ENCODE assay signal across 21 cellular contexts in the genomic region with DNA sequence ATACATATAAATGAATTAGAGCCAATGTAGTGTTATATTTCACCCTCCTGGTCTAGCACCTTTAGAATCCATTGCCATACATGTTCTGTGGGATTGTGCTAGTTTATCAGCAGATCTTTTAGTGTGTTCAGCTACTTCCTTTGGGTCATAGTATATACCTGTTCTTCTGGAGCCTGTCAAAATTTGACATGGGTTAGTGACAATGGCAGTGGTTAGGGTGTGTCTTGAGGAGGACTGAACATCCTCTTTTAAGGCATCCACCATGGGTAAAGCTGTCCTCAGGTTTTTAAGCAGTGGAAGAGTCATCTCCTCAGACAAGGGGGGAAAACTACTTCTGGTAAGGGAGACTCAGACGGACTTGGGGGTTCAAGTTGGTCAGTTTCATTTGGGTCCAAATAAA.
"Had no signal": no experiment of that assay in that cellular context is flagged by ENCODE, and none has a peak within 500 bp of the region (broad histone marks: within the 10 kb centered on the region; RNA-seq: fewer than 3 reads in every experiment).

No MANE protein-coding gene starts in this region.

- DNase-seq: activated CD4-positive, alpha-beta T cell treated with anti-CD3 and anti-CD28 coated beads for 1 hour; amygdala; body of pancreas; central memory CD4-positive, alpha-beta T cell; esophagus squamous epithelium; left lung; mammary epithelial cell; naive thymus-derived CD8-positive, alpha-beta T cell; posterior cingulate gyrus; stimulated activated CD4-positive, alpha-beta T cell treated with anti-CD3 and anti-CD28 coated beads, Interleukin-15, amount 100 ng/mL, for 24 hours; stimulated activated CD4-positive, alpha-beta T cell treated with anti-CD3 and anti-CD28 coated beads, Interleukin-4, amount 100 ng/mL, for 4 hours; stimulated activated CD8-positive, alpha-beta memory T cell treated with anti-CD3 and anti-CD28 coated beads, Interleukin-4, amount 100 ng/mL, for 48 hours; stimulated activated naive CD8-positive, alpha-beta T cell treated with anti-CD3 and anti-CD28 coated beads, Interleukin-15, Interleukin-2, amounts not matched to agents 100 U/mL and 50 U/mL, for 24 hours; SW 1271; testis; upper lobe of left lung had no signal

- H2AFZ ChIP-seq: hepatocyte had no signal

- H3K27me3 Mint-ChIP-seq: activated naive CD4-positive, alpha-beta T cell treated with anti-CD3 and anti-CD28 coated beads, Interleukin-2, amount 50 U/mL, for 24 hours; naive thymus-derived CD8-positive, alpha-beta T cell had no signal

- H3K27ac Mint-ChIP-seq: activated naive CD4-positive, alpha-beta T cell treated with anti-CD3 and anti-CD28 coated beads, Interleukin-2, amount 50 U/mL, for 24 hours; T-helper 2 cell treated with Interferon-gamma antibody and Interleukin-4, amounts not matched to agents 5 μg/mL and 100 μg/mL, for 36 hours had no signal

- ATAC-seq: body of pancreas; left lung; stimulated activated naive CD8-positive, alpha-beta T cell treated with anti-CD3 and anti-CD28 coated beads, Interleukin-15, Interleukin-2, amounts not matched to agents 100 U/mL and 50 U/mL, for 24 hours had no signal

- H3K27ac ChIP-seq: body of pancreas, coronary artery, esophagus squamous epithelium, hepatocyte, right atrium auricular region, testis had no signal

- H3K9me3 ChIP-seq: body of pancreas, esophagus squamous epithelium, left lung, right atrium auricular region, testis, upper lobe of left lung had no signal

- H3K4me1 ChIP-seq: right atrium auricular region, testis had no signal

- H3K27me3 ChIP-seq: body of pancreas, esophagus squamous epithelium, hepatocyte, left lung, right atrium auricular region, testis, upper lobe of left lung had no signal

- H3K9me3 Mint-ChIP-seq: activated naive CD4-positive, alpha-beta T cell treated with anti-CD3 and anti-CD28 coated beads, Interleukin-2, amount 50 U/mL, for 24 hours; naive thymus-derived CD8-positive, alpha-beta T cell; T-helper 2 cell treated with Interferon-gamma antibody and Interleukin-4, amounts not matched to agents 5 μg/mL and 100 μg/mL, for 36 hours had no signal

- H3K4me3 Mint-ChIP-seq: activated naive CD4-positive, alpha-beta T cell treated with anti-CD3 and anti-CD28 coated beads, Interleukin-2, amount 50 U/mL, for 24 hours; T-helper 2 cell treated with Interferon-gamma antibody and Interleukin-4, amounts not matched to agents 5 μg/mL and 100 μg/mL, for 36 hours had no signal

- H3K4me2 ChIP-seq: hepatocyte had no signal

- H3K4me3 ChIP-seq: body of pancreas, coronary artery, esophagus squamous epithelium, hepatocyte, left lung, right atrium auricular region, testis, upper lobe of left lung had no signal
